Comparison of ENCODE assay signal across 9 cellular contexts in the genomic region with DNA sequence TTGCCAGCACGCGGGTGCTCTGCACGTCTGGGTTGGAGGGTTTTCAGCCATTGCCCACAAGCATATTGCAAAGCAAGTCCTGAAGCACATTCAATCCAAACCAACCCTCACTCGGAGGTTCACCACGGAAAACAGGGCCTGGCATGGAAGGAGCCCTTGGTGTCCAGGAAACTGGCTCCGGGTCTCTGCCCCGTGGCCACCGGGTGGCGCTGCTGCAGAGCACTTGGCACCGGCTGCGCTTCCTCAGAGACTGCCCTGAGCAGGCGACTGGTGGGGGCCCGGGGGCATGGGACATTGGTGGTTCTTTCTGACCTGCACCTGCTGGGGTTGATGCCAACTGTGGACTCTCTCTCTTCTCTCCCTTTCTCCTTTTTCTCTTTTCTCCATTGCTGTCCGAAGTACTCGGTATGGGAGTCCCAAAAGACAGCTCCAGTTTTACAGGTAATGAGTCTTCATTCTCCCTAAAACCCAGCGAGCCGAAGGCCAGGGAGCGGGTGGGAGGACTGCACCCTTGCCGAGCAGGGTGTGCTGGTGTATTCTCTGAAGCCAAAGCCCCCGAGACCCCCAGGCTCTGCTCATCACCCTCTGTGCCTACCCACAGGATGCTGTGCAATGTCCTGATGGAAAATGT. TPM values are rescaled to one million over a fixed set of nuclear protein-coding genes. Genes with fewer than 3 reads are reported as not detected.
A peak's percentile ranks its signal among the peaks of the same experiment; 100 is the strongest.
DNase-seq lines count a peak whose midpoint lies in the region; ATAC-seq and TF ChIP-seq lines count a peak whose summit lies in the region.
"Had no signal": no experiment of that assay in that cellular context is flagged by ENCODE, and none has a peak within 500 bp of the region (broad histone marks: within the 10 kb centered on the region; RNA-seq: fewer than 3 reads in every experiment).

No MANE protein-coding gene starts in this region.

- no peaks in the 10 kb centered on the region for H3K36me3 ChIP-seq in psoas muscle (ENCODE audit: insufficient read depth in 1 of 2, low read depth in 1 of 2)

- peaks cover 0 to 29% (median 6%) of the 10 kb centered on the region in 3 donors for H3K27me3 ChIP-seq in psoas muscle (ENCODE audit: insufficient read depth in 3 of 3, low read length in 2 of 3)

- ATAC-seq in esophagus mucosa (peak; percentile 44), psoas muscle (peak in 1 of 4 donors; percentile 45), GM19455 (IDR thresholded peaks at IDR 0.05; ENCODE audit: unreplicated experiment) (no peak), HG03196 (IDR thresholded peaks at IDR 0.05; ENCODE audit: unreplicated experiment) (no peak)

- intact Hi-C loops in psoas muscle (cut with DNase I): loop anchor here in 1 of 2 donors (10.0 kb wide), 1 partner anchor 133 kb away; no protein-coding TSS in a partner anchor

- DNase-seq in activated T-cell treated with anti-CD3 and anti-CD28 coated beads for 1 hour (ENCODE audit: low read depth): peak; percentile 16
- no peak for DNase-seq in activated T-cell treated with anti-CD3 and anti-CD28 coated beads for 4 hours
- DNase-seq in RPMI8226: peak; percentile 27
- peak in 1 of 2 donors; percentile 39 for DNase-seq in psoas muscle
- no peak for DNase-seq in SIG-M5 (lab: John Stamatoyannopoulos, UW)
- DNase-seq: activated B cell treated with CpG ODN at 0.5 μM for 24 hours had no signal

- 38 to 45% (median 42%) methylated on average over 19 to 20 of the region's 20 CpGs for WGBS in psoas muscle, 3 donors

- no peak overlapping the region for H3K4me3 ChIP-seq in psoas muscle

- no peaks in the 10 kb centered on the region for H3K4me1 ChIP-seq in psoas muscle

- TF ChIP-seq CTCF in psoas muscle (IDR thresholded peaks at IDR 0.05): peak; percentile 40

- no peaks in the 10 kb centered on the region for H3K9me3 ChIP-seq in psoas muscle

- no peak overlapping the region for H3K27ac ChIP-seq in psoas muscle

RNA-seq across cellular contexts. Expression of gene KCNAB2, which starts 4.1 kb away (rescaled TPM):
- total RNA-seq in esophagus mucosa (3.6 TPM), psoas muscle (1 to 10 TPM; 2.1 to 8.8 (median 3.6) TPM)
- polyA plus RNA-seq in psoas muscle: 1 to 10 TPM in 2 of 3 donors, under 1 TPM in 1; 0.86 to 1.7 (median 1.6) TPM

RNA-seq across cellular contexts. Expression of gene NPHP4, which starts 49.3 kb away (rescaled TPM):
- total RNA-seq in esophagus mucosa: 4.7 TPM
- total RNA-seq in psoas muscle: 1 to 10 TPM; 1.6 to 2.8 (median 1.9) TPM
- 1 to 10 TPM; 1.3 to 2.1 (median 1.5) TPM for polyA plus RNA-seq in psoas muscle

Comparison
In these comparisons a context has a peak if more than half of its experiments do, and no peak if none do; other contexts are left out.
1. DNase-seq: peak in activated T-cell treated with anti-CD3 and anti-CD28 coated beads for 1 hour (single experiment) and RPMI8226 (single experiment); none in activated T-cell treated with anti-CD3 and anti-CD28 coated beads for 4 hours (single experiment) and SIG-M5 (single experiment).